8 cellular contexts compared by ENCODE assay signal in genomic region chr5:145760660-145761059, GRCh38.
"Had no signal": no experiment of that assay in that cellular context is flagged by ENCODE, and none has a peak within 500 bp of the region (broad histone marks: within the 10 kb centered on the region; RNA-seq: fewer than 3 reads in every experiment).

No MANE protein-coding gene starts in this region.

- H3K4me3 ChIP-seq: GM23338 had no signal

- DNase-seq: H9, HCEC 1CT, HFFc6 had no signal

- FAIRE-seq: H1, H54, HepG2 had no signal

- ATAC-seq: GM23338, HepG2 had no signal

- H2AFZ ChIP-seq: GM23338 had no signal

- H3K27ac ChIP-seq: HL-60 had no signal

- H3K4me2 ChIP-seq: GM23338 had no signal
